8 cellular contexts compared by ENCODE assay signal in the genomic region with DNA sequence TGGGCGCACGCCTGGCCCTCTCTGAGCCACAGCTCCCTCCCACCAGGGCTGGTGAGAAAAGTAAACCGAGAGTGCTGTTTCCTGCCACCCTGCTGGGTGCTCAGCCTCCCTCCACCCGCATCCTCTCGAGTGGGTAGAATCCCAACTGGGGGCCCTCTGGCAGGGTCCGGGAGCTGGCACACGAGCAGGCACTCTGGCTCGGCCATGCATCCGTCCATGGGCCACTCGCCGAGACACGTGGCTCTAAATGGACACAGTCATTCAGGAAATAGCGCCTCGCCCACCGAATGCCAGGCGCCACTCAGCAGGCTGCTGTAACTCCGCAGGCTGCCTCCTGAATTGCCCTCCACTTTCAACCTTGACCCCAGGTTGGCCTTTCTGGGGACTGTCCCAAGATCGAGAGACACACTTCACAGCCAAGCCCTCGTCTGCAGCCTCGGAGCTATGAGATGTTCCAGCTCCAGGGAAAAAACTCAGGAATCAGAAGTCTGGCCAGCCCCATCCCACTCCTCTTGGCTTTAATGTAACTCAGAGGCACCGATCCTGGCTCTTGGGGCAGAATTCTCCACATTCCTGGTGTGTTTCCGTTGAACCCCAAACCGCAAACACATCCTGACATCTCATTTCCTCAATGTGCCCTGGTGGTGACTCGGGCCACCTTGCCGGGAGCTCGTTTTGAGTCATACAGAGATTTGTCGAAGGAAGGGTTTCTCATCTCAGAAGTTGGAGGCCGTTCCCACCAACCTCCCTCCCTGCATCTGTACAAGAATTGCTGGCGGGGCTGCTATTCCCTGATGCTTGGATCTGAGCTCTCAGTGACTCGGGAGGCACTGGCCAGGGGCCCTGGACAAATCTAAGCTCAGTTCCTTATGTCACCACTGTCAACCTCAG. TPM values are rescaled to one million over a fixed set of nuclear protein-coding genes. Genes with fewer than 3 reads are reported as not detected.
DNase-seq lines count a peak whose midpoint lies in the region; ATAC-seq, FAIRE-seq and TF ChIP-seq lines count a peak whose summit lies in the region.

No MANE protein-coding gene starts in this region.

- no peaks in the 10 kb centered on the region for H3K9me3 ChIP-seq in adrenal gland (replicated peaks in 1 of 3)
- no peaks in the 10 kb centered on the region for H3K9me3 ChIP-seq in left lung

- peaks cover 0 to 16% of the 10 kb centered on the region in 2 donors for H3K4me1 ChIP-seq in adrenal gland (replicated peaks in 1 of 2)
- peaks cover 15 to 60% of the 10 kb centered on the region in 2 donors for H3K4me1 ChIP-seq in left lung

- no peaks in the 10 kb centered on the region for H3K9me3 Mint-ChIP-seq in stimulated activated naive CD8-positive, alpha-beta T cell treated with anti-CD3 and anti-CD28 coated beads, Interleukin-15, amount 100 ng/mL, for 72 hours

- 27 to 40% (median 31%) methylated on average over 18 to 30 of the region's 30 CpGs for WGBS in adrenal gland, 4 donors

- peak overlapping the region in 2 of 5 donors; percentile 54 to 64 for H3K27ac ChIP-seq in adrenal gland
- H3K27ac ChIP-seq in left lung, result peak overlapping the region in 1 of 2 donors; percentile 69

- ATAC-seq in left lung, result peak; percentile 41
- peak; percentile 75 for ATAC-seq in stimulated activated naive CD8-positive, alpha-beta T cell treated with anti-CD3 and anti-CD28 coated beads, Interleukin-15, amount 100 ng/mL, for 72 hours

- peak overlapping the region in 1 of 2 donors; percentile 77 for H3K27ac Mint-ChIP-seq in stimulated activated naive CD8-positive, alpha-beta T cell treated with anti-CD3 and anti-CD28 coated beads, Interleukin-15, amount 100 ng/mL, for 72 hours

- H3K4me3 ChIP-seq in adrenal gland, result no peak overlapping the region
- H3K4me3 ChIP-seq in left lung, result no peak overlapping the region

- TF ChIP-seq CTCF in adrenal gland (IDR thresholded peaks at IDR 0.05), result peak in 2 of 6 experiments; percentile 9 to 30
- TF ChIP-seq CTCF in left lung (IDR thresholded peaks at IDR 0.05), result peak in 1 of 2 donors; percentile 22

- FAIRE-seq in GM18507 (lab: Jason Lieb, UNC) (peak; percentile 97), RCC 7860 (lab: Jason Lieb, UNC) (peak; percentile 98)

- peaks cover 19% of the 10 kb centered on the region for H3K27me3 Mint-ChIP-seq in stimulated activated naive CD8-positive, alpha-beta T cell treated with anti-CD3 and anti-CD28 coated beads, Interleukin-15, amount 100 ng/mL, for 72 hours

- DNase-seq in GM18507 (ENCODE audit: extremely low spot score, insufficient read length, low read depth) (peak; percentile 72), RCC 7860 (ENCODE audit: low spot score) (peak; percentile 98), adrenal gland (peak in 5 of 7 donors; percentile 47 to 73 (median 56)), left lung (peak; percentile 47 to 75), DMS53 treated with DMSO at 0.1 percent for 48 hours (lab: John Stamatoyannopoulos, UW; ENCODE audit: unreplicated experiment) (no peak), mucosa of gallbladder (ENCODE audit: low spot score) (no peak), NCI-H2081 (lab: John Stamatoyannopoulos, UW) (no peak)
- DNase-seq in stimulated activated naive CD8-positive, alpha-beta T cell treated with anti-CD3 and anti-CD28 coated beads, Interleukin-15, amount 100 ng/mL, for 72 hours, result peak; percentile 59 to 80

- no peaks in the 10 kb centered on the region for H3K27me3 ChIP-seq in adrenal gland
- H3K27me3 ChIP-seq in left lung, result no peaks in the 10 kb centered on the region

- peak overlapping the region; percentile 73 to 81 for H3K4me3 Mint-ChIP-seq in stimulated activated naive CD8-positive, alpha-beta T cell treated with anti-CD3 and anti-CD28 coated beads, Interleukin-15, amount 100 ng/mL, for 72 hours

- H3K36me3 ChIP-seq in adrenal gland (replicated peaks in 1 of 2), result no peaks in the 10 kb centered on the region
- H3K36me3 ChIP-seq in left lung, result no peaks in the 10 kb centered on the region

- no peak for TF ChIP-seq POLR2A in adrenal gland (IDR thresholded peaks at IDR 0.05)

- intact Hi-C loops in adrenal gland (cut with DNase I) (no loop called here), left lung (cut with DNase I) (no loop called here)

- H3K4me1 Mint-ChIP-seq in stimulated activated naive CD8-positive, alpha-beta T cell treated with anti-CD3 and anti-CD28 coated beads, Interleukin-15, amount 100 ng/mL, for 72 hours, result peaks cover 67% of the 10 kb centered on the region

RNA-seq across cellular contexts. Expression of a gene that starts 14.1 kb away (rescaled TPM):
- 10 to 100 TPM in 7 of 8 donors, 1 to 10 TPM in 1; 3.4 to 52.3 (median 27.0) TPM for total RNA-seq in adrenal gland
- 10 to 100 TPM in 1 of 3 donors, 1 to 10 TPM in 2; 7.0 to 29.3 (median 9.6) TPM for polyA plus RNA-seq in adrenal gland
- 10 to 100 TPM; 30.2 to 75.9 TPM for total RNA-seq in left lung
- 91.4 TPM for total RNA-seq in mucosa of gallbladder

Comparison
In these comparisons a context has a peak if more than half of its experiments do, and no peak if none do; other contexts are left out.
1. DNase-seq: peak in GM18507 (single experiment), RCC 7860 (single experiment), adrenal gland (5 of 7), left lung (2 of 2) and stimulated activated naive CD8-positive, alpha-beta T cell treated with anti-CD3 and anti-CD28 coated beads, Interleukin-15, amount 100 ng/mL, for 72 hours (2 of 2); none in DMS53 treated with DMSO at 0.1 percent for 48 hours (single experiment), mucosa of gallbladder (single experiment) and NCI-H2081 (0 of 2).